Comparison of ENCODE assay signal across 24 cellular contexts in the genomic region with DNA sequence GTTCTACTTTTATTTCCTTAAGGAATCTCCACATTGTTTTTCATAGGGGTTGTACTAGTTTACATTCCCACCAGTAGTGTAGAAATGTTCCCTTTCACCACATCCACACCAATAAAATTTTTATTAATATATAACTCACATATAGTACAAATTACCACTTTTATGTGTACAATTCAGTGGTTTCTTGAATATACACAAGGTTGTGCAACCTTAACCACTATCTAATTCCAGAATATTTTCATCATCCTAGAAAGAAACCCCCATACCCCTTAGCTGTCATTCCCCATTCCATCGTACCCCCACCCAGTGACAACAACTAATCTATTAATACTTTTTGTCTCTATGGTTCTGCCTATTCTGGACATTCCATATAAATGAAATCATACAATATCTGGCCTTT.
DNase-seq lines count a peak whose midpoint lies in the region; ATAC-seq, FAIRE-seq and TF ChIP-seq lines count a peak whose summit lies in the region.
"Had no signal": no experiment of that assay in that cellular context is flagged by ENCODE, and none has a peak within 500 bp of the region (broad histone marks: within the 10 kb centered on the region; RNA-seq: fewer than 3 reads in every experiment).

No MANE protein-coding gene starts in this region.

- CTCF ChIA-PET in A549 (lab: Yijun Ruan, JAX): interaction anchor here (0.6 kb wide), 1 partner anchor 32 kb away, joined by 3 read pairs; no protein-coding TSS in a partner anchor

- H3K27me3 ChIP-seq in sigmoid colon: no peaks in the 10 kb centered on the region
- H3K27me3 ChIP-seq: BE2C had no signal

- TF ChIP-seq POLR2A in A549 (IDR thresholded peaks at IDR 0.05; ENCODE audit: low read length) (no peak), sigmoid colon (IDR thresholded peaks at IDR 0.05) (no peak)

- TF ChIP-seq EP300 in A549 (IDR thresholded peaks at IDR 0.05) (no peak), sigmoid colon (IDR thresholded peaks at IDR 0.05) (no peak)

- no peak overlapping the region for H3K4me3 ChIP-seq in A549
- no peak overlapping the region for H3K4me3 ChIP-seq in fibroblast of villous mesenchyme (ENCODE audit: low read depth, low read length)
- H3K4me3 ChIP-seq in sigmoid colon: no peak overlapping the region
- H3K4me3 ChIP-seq: BLaER1 treated with 17β-estradiol and CSF1 and Interleukin-3, amounts not matched to agents 10 nM and 100 nM; GM23248; HAP-1 had no signal

- H3K36me3 ChIP-seq in sigmoid colon: no peaks in the 10 kb centered on the region
- H3K36me3 ChIP-seq: BE2C; BLaER1 treated with 17β-estradiol and CSF1 and Interleukin-3, amounts not matched to agents 10 nM and 100 nM; HAP-1 had no signal

- TF ChIP-seq CTCF in A549 (IDR thresholded peaks at IDR 0.05) (no peak), fibroblast of villous mesenchyme (IDR thresholded peaks at IDR 0.05; ENCODE audit: insufficient read depth, low read depth, low read length) (no peak), sigmoid colon (IDR thresholded peaks at IDR 0.05) (no peak)

- DNase-seq in A549 (ENCODE audit: low read depth in 1 of 2, low spot score in 1 of 2) (no peak), HCEC 1CT (peak; percentile 2), amniotic epithelial cell (ENCODE audit: low read depth) (peak; percentile 9), fibroblast of villous mesenchyme (ENCODE audit: low read depth) (peak; percentile 56), NCI-H2171 (lab: John Stamatoyannopoulos, UW) (no peak), sigmoid colon (no peak), GOT3 (lab: John Stamatoyannopoulos, UW) (no peak)
- DNase-seq: ACHN; AML-193; BE2C; CD4-positive, alpha-beta T cell; CD8-positive, alpha-beta memory T cell; DMS 273 treated with DMSO at 0.1 percent for 48 hours; DND-41; GF-D8; GM23248 had no signal

- POLR2A ChIA-PET in A549 (lab: Yijun Ruan, JAX): no interaction called here

- no peak for ATAC-seq in A549
- no peak for ATAC-seq in GM18867 (IDR thresholded peaks at IDR 0.05; ENCODE audit: unreplicated experiment)

- no peak overlapping the region for H3K27ac ChIP-seq in A549
- no peak overlapping the region for H3K27ac ChIP-seq in sigmoid colon
- H3K27ac ChIP-seq: 22Rv1; BLaER1 treated with 17β-estradiol and CSF1 and Interleukin-3, amounts not matched to agents 10 nM and 100 nM; GM23248 had no signal

- H3K4me2 ChIP-seq in A549: no peak overlapping the region
- H3K4me2 ChIP-seq: BLaER1 treated with 17β-estradiol and CSF1 and Interleukin-3, amounts not matched to agents 10 nM and 100 nM had no signal

- peaks cover 1% of the 10 kb centered on the region; the same call in 1 of the 3 replicates for H3K4me1 ChIP-seq in A549
- no peaks in the 10 kb centered on the region for H3K4me1 ChIP-seq in sigmoid colon
- H3K4me1 ChIP-seq: BE2C, HAP-1 had no signal

- peaks cover 8% of the 10 kb centered on the region; the same call in 2 of the 3 replicates for H3K9me3 ChIP-seq in A549
- H3K9me3 ChIP-seq in sigmoid colon: no peaks in the 10 kb centered on the region
- H3K9me3 ChIP-seq: BE2C had no signal

- intact Hi-C loops in sigmoid colon (cut with DNase I): no loop called here

- no peak for TF ChIP-seq RAD21 in A549 (conservative IDR thresholded peaks at IDR 0.05 in 1 of 2, IDR thresholded peaks at IDR 0.05 in 1 of 2)

- peak; percentile 65 for FAIRE-seq in A549 (lab: Jason Lieb, UNC)
- FAIRE-seq: A204.1, D721Med, GM12891, GM18507 had no signal

- WGBS in A549 (ENCODE audit: missing lambda C conversion rate): 93% methylated on average over 1 of the region's 1 CpG
- WGBS in sigmoid colon, 2 donors: 69 to 79% methylated on average over 1 of the region's 1 CpG

TF ChIP-seq in A549, 52 proteins besides CTCF, POLR2A, EP300 and RAD21:
- TF ChIP-seq ESRRA (IDR thresholded peaks at IDR 0.05; ENCODE audit: borderline replicate concordance, low read length): no peak
- TF ChIP-seq MAX (IDR thresholded peaks at IDR 0.05): no peak
- no peak for TF ChIP-seq HDAC2 (IDR thresholded peaks at IDR 0.05)
- TF ChIP-seq, protein P1, sequence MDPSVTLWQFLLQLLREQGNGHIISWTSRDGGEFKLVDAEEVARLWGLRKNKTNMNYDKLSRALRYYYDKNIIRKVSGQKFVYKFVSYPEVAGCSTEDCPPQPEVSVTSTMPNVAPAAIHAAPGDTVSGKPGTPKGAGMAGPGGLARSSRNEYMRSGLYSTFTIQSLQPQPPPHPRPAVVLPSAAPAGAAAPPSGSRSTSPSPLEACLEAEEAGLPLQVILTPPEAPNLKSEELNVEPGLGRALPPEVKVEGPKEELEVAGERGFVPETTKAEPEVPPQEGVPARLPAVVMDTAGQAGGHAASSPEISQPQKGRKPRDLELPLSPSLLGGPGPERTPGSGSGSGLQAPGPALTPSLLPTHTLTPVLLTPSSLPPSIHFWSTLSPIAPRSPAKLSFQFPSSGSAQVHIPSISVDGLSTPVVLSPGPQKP (IDR thresholded peaks at IDR 0.05; ENCODE audit: low read depth, low read length): no peak
- TF ChIP-seq FOSL2 (IDR thresholded peaks at IDR 0.05): no peak
- TF ChIP-seq FOSL2 (CRISPR knock-in tag; IDR thresholded peaks at IDR 0.05): no peak
- no peak for TF ChIP-seq SREBF2 (IDR thresholded peaks at IDR 0.05)
- TF ChIP-seq NFE2L2 (conservative IDR thresholded peaks at IDR 0.05; ENCODE audit: low read length): no peak
- no peak for TF ChIP-seq GATA3 (IDR thresholded peaks at IDR 0.05; ENCODE audit: borderline replicate concordance)
- no peak for TF ChIP-seq POLR2AphosphoS2 (conservative IDR thresholded peaks at IDR 0.05; ENCODE audit: low read length)

Comparison
In these comparisons a context has a peak if more than half of its experiments do, and no peak if none do; other contexts are left out.
1. DNase-seq: peak in HCEC 1CT (single experiment), amniotic epithelial cell (single experiment) and fibroblast of villous mesenchyme (single experiment); none in A549 (0 of 2), NCI-H2171 (single experiment), sigmoid colon (single experiment) and GOT3 (single experiment).